In genomic region chr20:39290575-39290974, GRCh38 we compare ENCODE assay signal across 17 cellular contexts.
DNase-seq lines count a peak whose midpoint lies in the region; ATAC-seq, FAIRE-seq and TF ChIP-seq lines count a peak whose summit lies in the region.
"Had no signal": no experiment of that assay in that cellular context is flagged by ENCODE, and none has a peak within 500 bp of the region (broad histone marks: within the 10 kb centered on the region; RNA-seq: fewer than 3 reads in every experiment).

No MANE protein-coding gene starts in this region.

- H3K27me3 ChIP-seq in GM23338 (ENCODE audit: insufficient read depth): no peaks in the 10 kb centered on the region
- no peaks in the 10 kb centered on the region for H3K27me3 ChIP-seq in KMS-11 (ENCODE audit: insufficient read depth, low read depth)
- H3K27me3 ChIP-seq in H1 (replicated peaks in 1 of 4; ENCODE audit: control insufficient read depth in 3 of 4, extremely low read depth in 1 of 4, insufficient read depth in 3 of 4, low read length in 3 of 4): no peaks in the 10 kb centered on the region
- H3K27me3 ChIP-seq in mesendoderm (ENCODE audit: insufficient read depth, low read length, poor library complexity): no peaks in the 10 kb centered on the region
- H3K27me3 ChIP-seq: BLaER1 treated with 17β-estradiol and CSF1 and Interleukin-3, amounts not matched to agents 10 nM and 100 nM had no signal

- TF ChIP-seq EP300 in H1 (IDR thresholded peaks at IDR 0.05; ENCODE audit: borderline replicate concordance in 1 of 2, low read depth in 2 of 2, low read length in 2 of 2): peak in 1 of 2 experiments; percentile 71; a peak in 1 of 3 replicates

- no peaks in the 10 kb centered on the region for H3K23me2 ChIP-seq in H1 (ENCODE audit: low read depth, low read length)

- FAIRE-seq in H1 (lab: Jason Lieb, UNC): peak; percentile 57
- FAIRE-seq: G401.6, GM12891, HepG2 had no signal

- H3K4ac ChIP-seq in H1 (replicated peaks; ENCODE audit: insufficient read length, low read depth, low read length): no peak overlapping the region
- H3K4ac ChIP-seq in mesendoderm (ENCODE audit: low read depth, low read length): no peak overlapping the region

- peak overlapping the region; percentile 96 for H4K91ac ChIP-seq in H1 (replicated peaks; ENCODE audit: insufficient read length, low read length)

- CTCF ChIA-PET in H1 (lab: Charles Lee; ENCODE audit: partially characterized antibody): interaction anchor here (1.0 to 6.5 kb wide), 10 partner anchors 8 to 371 kb away, joined by 3 to 44 read pairs (median 4); no protein-coding TSS in a partner anchor

- peaks cover 41% of the 10 kb centered on the region for H3K9me3 Mint-ChIP-seq in GM23338
- peaks cover 0 to 4% of the 10 kb centered on the region in 2 donors for H3K9me3 Mint-ChIP-seq in stimulated activated naive CD8-positive, alpha-beta T cell treated with anti-CD3 and anti-CD28 coated beads, Interleukin-15, amount 100 ng/mL, for 72 hours

- H2BK5ac ChIP-seq in H1 (ENCODE audit: low read depth, low read length) (peak overlapping the region; percentile 74; the same call in 1 of the 2 replicates), mesendoderm (ENCODE audit: low read length) (no peak overlapping the region)

- no peaks in the 10 kb centered on the region for H3F3A ChIP-seq in GM23338 (replicated peaks; ENCODE audit: low read depth)

- no peak for TF ChIP-seq POLR2A in H1 (IDR thresholded peaks at IDR 0.05; ENCODE audit: control extremely low read depth in 1 of 2, low read depth in 2 of 2, low read length in 2 of 2)

- no peak overlapping the region for H3K27ac Mint-ChIP-seq in GM23338
- H3K27ac Mint-ChIP-seq in stimulated activated naive CD8-positive, alpha-beta T cell treated with anti-CD3 and anti-CD28 coated beads, Interleukin-15, amount 100 ng/mL, for 72 hours: no peak overlapping the region
- H3K27ac Mint-ChIP-seq: HFFc6 had no signal

- H3K56ac ChIP-seq in H1 (replicated peaks; ENCODE audit: insufficient read length, low read depth, low read length): no peak overlapping the region
- H3K56ac ChIP-seq in mesendoderm (ENCODE audit: low read length): no peak overlapping the region

- H3K27me3 Mint-ChIP-seq in GM23338 (ENCODE audit: insufficient read depth, low read depth, poor library complexity): peaks cover 4% of the 10 kb centered on the region
- H3K27me3 Mint-ChIP-seq in stimulated activated naive CD8-positive, alpha-beta T cell treated with anti-CD3 and anti-CD28 coated beads, Interleukin-15, amount 100 ng/mL, for 72 hours: peaks cover 9% of the 10 kb centered on the region

- H3K79me1 ChIP-seq in H1 (ENCODE audit: low read depth, low read length) (no peaks in the 10 kb centered on the region), mesendoderm (ENCODE audit: low read length) (no peaks in the 10 kb centered on the region)

- no peak overlapping the region for H3K14ac ChIP-seq in H1 (ENCODE audit: insufficient read length)

- peak; percentile 23; the same call in 2 of the 3 replicates for ATAC-seq in GM23338
- no peak for ATAC-seq in HG02870 (IDR thresholded peaks at IDR 0.05; ENCODE audit: unreplicated experiment)
- no peak for ATAC-seq in stimulated activated naive CD8-positive, alpha-beta T cell treated with anti-CD3 and anti-CD28 coated beads, Interleukin-15, amount 100 ng/mL, for 72 hours
- ATAC-seq: HepG2 had no signal

- peaks cover 37% of the 10 kb centered on the region for H3K4me1 Mint-ChIP-seq in GM23338
- no peaks in the 10 kb centered on the region for H3K4me1 Mint-ChIP-seq in stimulated activated naive CD8-positive, alpha-beta T cell treated with anti-CD3 and anti-CD28 coated beads, Interleukin-15, amount 100 ng/mL, for 72 hours
- H3K4me1 Mint-ChIP-seq: CD4-positive, CD25-positive, alpha-beta regulatory T cell had no signal

- H3K23ac ChIP-seq in H1 (ENCODE audit: insufficient read length) (no peak overlapping the region), mesendoderm (ENCODE audit: low read length) (no peak overlapping the region)

- no peak overlapping the region for H4K5ac ChIP-seq in H1 (ENCODE audit: insufficient read length, low read depth, low read length)
- no peak overlapping the region for H4K5ac ChIP-seq in mesendoderm (ENCODE audit: low read length)

- H2BK12ac ChIP-seq in H1 (ENCODE audit: low read depth, low read length): peak overlapping the region; percentile 93; the same call in 1 of the 2 replicates

- H2AK5ac ChIP-seq in H1 (ENCODE audit: low read depth, low read length): no peak overlapping the region; the same call in 1 of the 2 replicates
- no peak overlapping the region for H2AK5ac ChIP-seq in mesendoderm (ENCODE audit: low read length)

- no peak overlapping the region for H2AFZ ChIP-seq in GM23338
- no peak overlapping the region for H2AFZ ChIP-seq in KMS-11 (ENCODE audit: low read depth)
- no peak overlapping the region for H2AFZ ChIP-seq in H1 (ENCODE audit: low read length)

- H3K18ac ChIP-seq in H1 (ENCODE audit: extremely low read depth, low read length): no peak overlapping the region
- no peak overlapping the region for H3K18ac ChIP-seq in mesendoderm (ENCODE audit: low read length)

- H2BK120ac ChIP-seq in H1 (replicated peaks; ENCODE audit: low read depth, low read length) (no peak overlapping the region), mesendoderm (ENCODE audit: low read depth, low read length) (no peak overlapping the region)

- no peak overlapping the region for H3K4me3 ChIP-seq in GM23338
- H3K4me3 ChIP-seq in KMS-11 (IDR thresholded peaks at IDR 0.05; ENCODE audit: insufficient read depth, low read depth, low read length): no peak overlapping the region
- no peak overlapping the region for H3K4me3 ChIP-seq in H1 (ENCODE audit: extremely low read depth in 1 of 4, insufficient read depth in 2 of 4, low read depth in 3 of 4, low read length in 4 of 4)
- H3K4me3 ChIP-seq in mesendoderm (ENCODE audit: low read length): no peak overlapping the region
- H3K4me3 ChIP-seq: BLaER1 treated with 17β-estradiol and CSF1 and Interleukin-3, amounts not matched to agents 10 nM and 100 nM had no signal

- no peak overlapping the region for H3K27ac ChIP-seq in GM23338 (ENCODE audit: low read depth)
- H3K27ac ChIP-seq in KMS-11: peak overlapping the region; percentile 35
- no peak overlapping the region; the same call in 1 of the 2 replicates for H3K27ac ChIP-seq in H1 (ENCODE audit: low read depth, low read length)
- no peak overlapping the region for H3K27ac ChIP-seq in mesendoderm (ENCODE audit: low read depth, low read length)
- H3K27ac ChIP-seq: BLaER1 treated with 17β-estradiol and CSF1 and Interleukin-3, amounts not matched to agents 10 nM and 100 nM had no signal

- peaks cover 14 to 15% of the 10 kb centered on the region in 2 experiments for H3K9me3 ChIP-seq in H1 (ENCODE audit: insufficient read depth in 2 of 2, low read depth in 1 of 2, low read length in 1 of 2)

- TF ChIP-seq RAD21 in H1 (IDR thresholded peaks at IDR 0.05 in 1 of 2, conservative IDR thresholded peaks at IDR 0.05 in 1 of 2; ENCODE audit: low read depth in 2 of 2, low read length in 2 of 2): no peak

- peaks cover 5% of the 10 kb centered on the region; the same call in 1 of the 2 replicates for H3K9me2 ChIP-seq in GM23338 (ENCODE audit: insufficient read depth)

- H3K4me1 ChIP-seq in GM23338 (ENCODE audit: insufficient read depth): peaks cover 34% of the 10 kb centered on the region
- peaks cover 67% of the 10 kb centered on the region for H3K4me1 ChIP-seq in KMS-11 (ENCODE audit: low read depth, poor library complexity, severe bottlenecking)
- peaks cover 2 to 15% (median 9%) of the 10 kb centered on the region in 4 experiments; a peak in 4 of 7 replicates for H3K4me1 ChIP-seq in H1 (replicated peaks in 1 of 4; ENCODE audit: control insufficient read depth in 3 of 4, insufficient read depth in 4 of 4, low read length in 3 of 4)
- H3K4me1 ChIP-seq in mesendoderm (ENCODE audit: control insufficient read depth, low read depth, low read length): no peaks in the 10 kb centered on the region

- POLR2A ChIA-PET in H1 (lab: Charles Lee; ENCODE audit: partially characterized antibody): interaction anchor here (2.0 kb wide), 1 partner anchor 9 kb away, joined by 7 read pairs; no protein-coding TSS in a partner anchor

- H4K20me1 ChIP-seq in GM23338 (replicated peaks; ENCODE audit: insufficient read depth) (no peaks in the 10 kb centered on the region), KMS-11 (ENCODE audit: insufficient read depth) (no peaks in the 10 kb centered on the region), H1 (replicated peaks in 1 of 2; ENCODE audit: control insufficient read depth in 1 of 2, insufficient read depth in 2 of 2, low read length in 2 of 2) (no peaks in the 10 kb centered on the region)
- H4K20me1 ChIP-seq: BLaER1 treated with 17β-estradiol and CSF1 and Interleukin-3, amounts not matched to agents 10 nM and 100 nM had no signal

- no peak for TF ChIP-seq CTCF in GM23338 (conservative IDR thresholded peaks at IDR 0.05; ENCODE audit: low read depth in 2 of 2)
- TF ChIP-seq CTCF in KMS-11 (conservative IDR thresholded peaks at IDR 0.05; ENCODE audit: low read depth, low read length): no peak
- TF ChIP-seq CTCF in H1 (IDR thresholded peaks at IDR 0.05; ENCODE audit: control extremely low read depth in 1 of 3, insufficient read depth in 1 of 3, low read depth in 1 of 3, low read length in 3 of 3): no peak

- in situ Hi-C loops in KBM-7 (cut with MboI; ENCODE audit: low pct_unique_long_range_greater_than_20kb, low sequenced_read_pairs): no loop called here

- DNase-seq in GM23338 (ENCODE audit: low spot score) (peak; percentile 63), H1 (ENCODE audit: low read depth in 1 of 2, low spot score in 2 of 2) (no peak), mesendoderm (peak; percentile 88), SKM-1 treated with dmso at 0.1 percent for 144 hours (lab: John Stamatoyannopoulos, UW; ENCODE audit: unreplicated experiment) (no peak), KBM-7 (no peak)
- no peak for DNase-seq in stimulated activated naive CD8-positive, alpha-beta T cell treated with anti-CD3 and anti-CD28 coated beads, Interleukin-15, amount 100 ng/mL, for 72 hours
- DNase-seq: Calu3; CD4-positive, CD25-positive, alpha-beta regulatory T cell; DMS79; HCEC 1CT; HFFc6 had no signal

- no peak overlapping the region for H3K4me3 Mint-ChIP-seq in GM23338
- H3K4me3 Mint-ChIP-seq in stimulated activated naive CD8-positive, alpha-beta T cell treated with anti-CD3 and anti-CD28 coated beads, Interleukin-15, amount 100 ng/mL, for 72 hours: no peak overlapping the region
- H3K4me3 Mint-ChIP-seq: CD4-positive, CD25-positive, alpha-beta regulatory T cell; HFFc6 had no signal

- peaks cover 5% of the 10 kb centered on the region for H3K36me3 ChIP-seq in GM23338 (ENCODE audit: insufficient read depth)
- H3K36me3 ChIP-seq in KMS-11 (ENCODE audit: insufficient read depth): no peaks in the 10 kb centered on the region
- peaks cover 0 to 5% (median 0%) of the 10 kb centered on the region in 4 experiments; a peak in 1 of 8 replicates for H3K36me3 ChIP-seq in H1 (ENCODE audit: control insufficient read depth in 2 of 4, insufficient read depth in 4 of 4, low read length in 3 of 4)
- H3K36me3 ChIP-seq in mesendoderm (ENCODE audit: control insufficient read depth, insufficient read depth, low read length): no peaks in the 10 kb centered on the region
- H3K36me3 ChIP-seq: BLaER1 treated with 17β-estradiol and CSF1 and Interleukin-3, amounts not matched to agents 10 nM and 100 nM had no signal

- H3K9ac ChIP-seq in KMS-11 (no peak overlapping the region), H1 (replicated peaks in 1 of 4; ENCODE audit: extremely low read depth in 1 of 4, low read depth in 3 of 4, low read length in 3 of 4) (no peak overlapping the region), mesendoderm (ENCODE audit: low read length) (no peak overlapping the region)
- H3K9ac ChIP-seq: BLaER1 treated with 17β-estradiol and CSF1 and Interleukin-3, amounts not matched to agents 10 nM and 100 nM had no signal

- H2BK15ac ChIP-seq in H1 (ENCODE audit: low read length) (no peak overlapping the region), mesendoderm (replicated peaks; ENCODE audit: low read depth) (no peak overlapping the region)

- H3K4me2 ChIP-seq in GM23338 (no peak overlapping the region), KMS-11 (peak overlapping the region; percentile 56), H1 (ENCODE audit: insufficient read depth in 1 of 2, low read depth in 2 of 2, low read length in 2 of 2) (no peak overlapping the region), mesendoderm (ENCODE audit: low read length) (no peak overlapping the region)

- no peaks in the 10 kb centered on the region for H3K79me2 ChIP-seq in GM23338 (replicated peaks; ENCODE audit: insufficient read depth)
- no peaks in the 10 kb centered on the region for H3K79me2 ChIP-seq in KMS-11 (ENCODE audit: insufficient read depth, low read depth)
- H3K79me2 ChIP-seq in H1 (ENCODE audit: control insufficient read depth in 1 of 2, insufficient read depth in 2 of 2, low read length in 2 of 2): no peaks in the 10 kb centered on the region
- no peaks in the 10 kb centered on the region for H3K79me2 ChIP-seq in mesendoderm (ENCODE audit: control insufficient read depth, insufficient read depth, low read length)

- peaks cover 28% of the 10 kb centered on the region for H3K36me3 Mint-ChIP-seq in GM23338 (ENCODE audit: low read depth)
- H3K36me3 Mint-ChIP-seq: CD4-positive, CD25-positive, alpha-beta regulatory T cell had no signal

- H4K8ac ChIP-seq in H1 (ENCODE audit: extremely low read depth, insufficient read depth, low read length) (no peak overlapping the region), mesendoderm (ENCODE audit: low read depth, low read length) (no peak overlapping the region)

- H2BK20ac ChIP-seq in H1 (ENCODE audit: low read length): peak overlapping the region; percentile 87; the same call in 1 of the 2 replicates

Comparison
In these comparisons a context has a peak if more than half of its experiments do, and no peak if none do; other contexts are left out.
1. DNase-seq: peak in GM23338 (single experiment) and mesendoderm (single experiment); none in H1 (0 of 2), SKM-1 treated with dmso at 0.1 percent for 144 hours (single experiment), KBM-7 (single experiment) and stimulated activated naive CD8-positive, alpha-beta T cell treated with anti-CD3 and anti-CD28 coated beads, Interleukin-15, amount 100 ng/mL, for 72 hours (0 of 2).